ENCODE assay signal across 20 cellular contexts in genomic region chr11:43933226-43933607, GRCh38. TPM values are rescaled to one million over a fixed set of nuclear protein-coding genes. Genes with fewer than 3 reads are reported as not detected.
DNase-seq lines count a peak whose midpoint lies in the region; ATAC-seq, FAIRE-seq and TF ChIP-seq lines count a peak whose summit lies in the region.
"Had no signal": no experiment of that assay in that cellular context is flagged by ENCODE, and none has a peak within 500 bp of the region (broad histone marks: within the 10 kb centered on the region; RNA-seq: fewer than 3 reads in every experiment).

No MANE protein-coding gene starts in this region.

- no peak overlapping the region for H2BK20ac ChIP-seq in H1 (ENCODE audit: low read length)

- H3K14ac ChIP-seq in H1 (ENCODE audit: insufficient read length) = no peak overlapping the region

- peak overlapping the region; percentile 71 for H3K27ac Mint-ChIP-seq in neural crest cell (ENCODE audit: unreplicated experiment)
- no peak overlapping the region for H3K27ac Mint-ChIP-seq in activated T-helper 17 cell treated with anti-CD3 and anti-CD28 coated beads, Interleukin-2, amount 50 U/mL, for 72 hours
- H3K27ac Mint-ChIP-seq: CD8-positive, alpha-beta memory T cell had no signal

- no peak overlapping the region; the same call in 1 of the 2 replicates for H2BK15ac ChIP-seq in H1 (ENCODE audit: low read length)

- TF ChIP-seq CTCF in HEK293 (tag by site-specific recombination; IDR thresholded peaks at IDR 0.05) = no peak
- no peak for TF ChIP-seq CTCF in H1 (IDR thresholded peaks at IDR 0.05; ENCODE audit: control extremely low read depth in 1 of 3, insufficient read depth in 1 of 3, low read depth in 1 of 3, low read length in 3 of 3)
- no peak for TF ChIP-seq CTCF in neural crest cell (conservative IDR thresholded peaks at IDR 0.05)
- no peak for TF ChIP-seq CTCF in testis (IDR thresholded peaks at IDR 0.05)

- no peak overlapping the region for H3K56ac ChIP-seq in H1 (replicated peaks; ENCODE audit: insufficient read length, low read depth, low read length)

- H3K27me3 Mint-ChIP-seq in neural crest cell (ENCODE audit: low read depth) = peaks cover 7% of the 10 kb centered on the region
- H3K27me3 Mint-ChIP-seq in activated T-helper 17 cell treated with anti-CD3 and anti-CD28 coated beads, Interleukin-2, amount 50 U/mL, for 72 hours = peaks cover 5% of the 10 kb centered on the region

- no peak for TF ChIP-seq EP300 in H1 (IDR thresholded peaks at IDR 0.05; ENCODE audit: borderline replicate concordance in 1 of 2, low read depth in 2 of 2, low read length in 2 of 2)

- H3K9me3 Mint-ChIP-seq in neural crest cell = no peaks in the 10 kb centered on the region
- no peaks in the 10 kb centered on the region for H3K9me3 Mint-ChIP-seq in activated T-helper 17 cell treated with anti-CD3 and anti-CD28 coated beads, Interleukin-2, amount 50 U/mL, for 72 hours
- H3K9me3 Mint-ChIP-seq: CD8-positive, alpha-beta memory T cell had no signal

- H2BK12ac ChIP-seq in H1 (ENCODE audit: low read depth, low read length) = peak overlapping the region; percentile 39; the same call in 1 of the 2 replicates

- TF ChIP-seq RAD21 in H1 (IDR thresholded peaks at IDR 0.05 in 1 of 2, conservative IDR thresholded peaks at IDR 0.05 in 1 of 2; ENCODE audit: low read depth in 2 of 2, low read length in 2 of 2) = no peak

- TF ChIP-seq POLR2A in H1 (IDR thresholded peaks at IDR 0.05; ENCODE audit: control extremely low read depth in 1 of 2, low read depth in 2 of 2, low read length in 2 of 2) (no peak), testis (IDR thresholded peaks at IDR 0.05) (no peak)

- POLR2A ChIA-PET in HEK293 (lab: Yijun Ruan, JAX) (interaction anchor here (1.2 to 2.0 kb wide), 2 partner anchors 9 to 12 kb away, joined by 3 to 10 read pairs; partner anchors contain the start of gene C11orf96), H1 (lab: Charles Lee; ENCODE audit: partially characterized antibody) (interaction anchor here (0.6 to 1.8 kb wide), 3 partner anchors 9 to 23 kb away, joined by 5 to 10 read pairs (median 9); partner anchors contain the start of gene C11orf96)

- no peaks in the 10 kb centered on the region for H3K79me1 ChIP-seq in H1 (ENCODE audit: low read depth, low read length)

- no peak overlapping the region for H2AK5ac ChIP-seq in H1 (ENCODE audit: low read depth, low read length)

- no peak overlapping the region for H3K4ac ChIP-seq in H1 (replicated peaks; ENCODE audit: insufficient read length, low read depth, low read length)

- no peak overlapping the region for H3K18ac ChIP-seq in H1 (ENCODE audit: extremely low read depth, low read length)

- intact Hi-C loops in testis (cut with DNase I; ENCODE audit: low total_unique reads) = no loop called here

- H4K20me1 ChIP-seq in H1 (replicated peaks in 1 of 2; ENCODE audit: control insufficient read depth in 1 of 2, insufficient read depth in 2 of 2, low read length in 2 of 2) = no peaks in the 10 kb centered on the region

- no peak overlapping the region for H3K4me3 ChIP-seq in HEK293 (ENCODE audit: low read depth, low read length)
- no peak overlapping the region for H3K4me3 ChIP-seq in H1 (ENCODE audit: extremely low read depth in 1 of 4, insufficient read depth in 2 of 4, low read depth in 3 of 4, low read length in 4 of 4)
- H3K4me3 ChIP-seq in testis = no peak overlapping the region

- H4K5ac ChIP-seq in H1 (ENCODE audit: insufficient read length, low read depth, low read length) = no peak overlapping the region

- no peak overlapping the region for H3K23ac ChIP-seq in H1 (ENCODE audit: insufficient read length)

- no peak overlapping the region for H4K8ac ChIP-seq in H1 (ENCODE audit: extremely low read depth, insufficient read depth, low read length)

- H3K4me1 ChIP-seq in HEK293 (ENCODE audit: control insufficient read depth, insufficient read depth, low read length) (0 out of 2 replicates have a peak, but pooled peaks cover 2% of the 10 kb centered on the region), H1 (replicated peaks in 1 of 4; ENCODE audit: control insufficient read depth in 3 of 4, insufficient read depth in 4 of 4, low read length in 3 of 4) (peaks cover 0 to 11% (median 0%) of the 10 kb centered on the region in 4 experiments; a peak in 5 of 7 replicates), testis (peaks cover 54% of the 10 kb centered on the region)

- no peak overlapping the region for H2BK120ac ChIP-seq in H1 (replicated peaks; ENCODE audit: low read depth, low read length)

- peaks cover 0 to 6% (median 1%) of the 10 kb centered on the region in 4 experiments; a peak in 3 of 7 replicates for H3K27me3 ChIP-seq in H1 (replicated peaks in 1 of 4; ENCODE audit: control insufficient read depth in 3 of 4, extremely low read depth in 1 of 4, insufficient read depth in 3 of 4, low read length in 3 of 4)
- no peaks in the 10 kb centered on the region for H3K27me3 ChIP-seq in testis

- ATAC-seq in activated T-helper 17 cell treated with anti-CD3 and anti-CD28 coated beads, Interleukin-2, amount 50 U/mL, for 72 hours (replicated peaks) = no peak

- no peak overlapping the region for H2BK5ac ChIP-seq in H1 (ENCODE audit: low read depth, low read length)

- H4K91ac ChIP-seq in H1 (replicated peaks; ENCODE audit: insufficient read length, low read length) = no peak overlapping the region

- peaks cover 27% of the 10 kb centered on the region for H3K4me1 Mint-ChIP-seq in neural crest cell
- H3K4me1 Mint-ChIP-seq in activated T-helper 17 cell treated with anti-CD3 and anti-CD28 coated beads, Interleukin-2, amount 50 U/mL, for 72 hours = no peaks in the 10 kb centered on the region

- H3K4me2 ChIP-seq in H1 (ENCODE audit: insufficient read depth in 1 of 2, low read depth in 2 of 2, low read length in 2 of 2) = no peak overlapping the region

- H3K9ac ChIP-seq in H1 (replicated peaks in 1 of 4; ENCODE audit: extremely low read depth in 1 of 4, low read depth in 3 of 4, low read length in 3 of 4) = no peak overlapping the region

- H3K23me2 ChIP-seq in H1 (ENCODE audit: low read depth, low read length) = no peaks in the 10 kb centered on the region

- WGBS in H1 (ENCODE audit: extremely low coverage in 1 of 2, insufficient coverage in 1 of 2, insufficient read length in 1 of 2, insufficient replicate concordance in 2 of 2, low coverage in 1 of 2, low lambda C conversion rate in 2 of 2, missing lambda C conversion rate in 1 of 2), 2 experiments = 100% methylated on average over 1 of the region's 1 CpG; no CpG with 5 or more reads in 1 of the 2 experiments
- 0 to 24% methylated on average over 1 of the region's 1 CpG for WGBS in testis, 2 donors

- H3K4me3 Mint-ChIP-seq in neural crest cell = no peak overlapping the region
- H3K4me3 Mint-ChIP-seq in activated T-helper 17 cell treated with anti-CD3 and anti-CD28 coated beads, Interleukin-2, amount 50 U/mL, for 72 hours = no peak overlapping the region
- H3K4me3 Mint-ChIP-seq: CD8-positive, alpha-beta memory T cell had no signal

- no peaks in the 10 kb centered on the region for H3K36me3 Mint-ChIP-seq in neural crest cell (ENCODE audit: low read depth)
- H3K36me3 Mint-ChIP-seq in activated T-helper 17 cell treated with anti-CD3 and anti-CD28 coated beads, Interleukin-2, amount 50 U/mL, for 72 hours (ENCODE audit: low read depth) = no peaks in the 10 kb centered on the region
- H3K36me3 Mint-ChIP-seq: CD8-positive, alpha-beta memory T cell had no signal

- CTCF ChIA-PET in HEK293 (lab: Yijun Ruan, JAX) = interaction anchor here (1.1 to 1.7 kb wide), 3 partner anchors 9 to 43 kb away, joined by 3 to 4 read pairs (median 4); no protein-coding TSS in a partner anchor
- CTCF ChIA-PET in H1 (lab: Charles Lee; ENCODE audit: partially characterized antibody) = interaction anchor here (0.6 to 4.4 kb wide), 15 partner anchors 9 to 353 kb away, joined by 3 to 70 read pairs (median 5); partner anchors contain the start of gene C11orf96

- DNase-seq in H1 (ENCODE audit: low read depth in 1 of 2, low spot score in 2 of 2) (no peak), neural crest cell (ENCODE audit: low read depth, low spot score) (no peak), testis (no peak), NCI-H226 (no peak), NCI-H524 treated with DMSO at 0.1 percent for 48 hours (lab: John Stamatoyannopoulos, UW) (no peak)
- DNase-seq in activated CD4-positive, alpha-beta T cell treated with anti-CD3 and anti-CD28 coated beads for 1 hour = no peak
- DNase-seq: ACHN; AML-193; Calu3; CD8-positive, alpha-beta memory T cell; KBM-7; NCI-H1436 treated with DMSO at 0.1 percent for 48 hours; NCI-H1930; NCI-H2227 treated with DMSO at 0.1 percent for 48 hours; NCI-H510A treated with DMSO at 0.1 percent for 48 hours had no signal

- H3K27ac ChIP-seq in HEK293 (ENCODE audit: extremely low read depth, low read depth, low read length) = no peak overlapping the region
- H3K27ac ChIP-seq in H1 (ENCODE audit: low read depth, low read length) = no peak overlapping the region
- H3K27ac ChIP-seq in testis = peak overlapping the region; percentile 71 to 85
- H3K27ac ChIP-seq: C4-2B had no signal

- H2AFZ ChIP-seq in H1 (ENCODE audit: low read length) = no peak overlapping the region

- no peak for FAIRE-seq in H1 (lab: Jason Lieb, UNC)
- FAIRE-seq: G401.6, GM18507 had no signal

- H3K9me3 ChIP-seq in HEK293 (ENCODE audit: control insufficient read depth, insufficient read depth, low read depth, low read length) (no peaks in the 10 kb centered on the region), H1 (ENCODE audit: insufficient read depth in 2 of 2, low read depth in 1 of 2, low read length in 1 of 2) (no peaks in the 10 kb centered on the region), testis (no peaks in the 10 kb centered on the region)

- H3K36me3 ChIP-seq in HEK293 (ENCODE audit: control insufficient read depth in 2 of 2, insufficient read depth in 1 of 2, low read length in 2 of 2) = no peaks in the 10 kb centered on the region
- no peaks in the 10 kb centered on the region for H3K36me3 ChIP-seq in H1 (ENCODE audit: control insufficient read depth in 2 of 4, insufficient read depth in 4 of 4, low read length in 3 of 4)
- no peaks in the 10 kb centered on the region for H3K36me3 ChIP-seq in testis (ENCODE audit: low read depth, missing control alignments)

- H3K79me2 ChIP-seq in H1 (ENCODE audit: control insufficient read depth in 1 of 2, insufficient read depth in 2 of 2, low read length in 2 of 2) = no peaks in the 10 kb centered on the region

RNA-seq across cellular contexts. Expression of gene C11orf96, which starts 9.2 kb away (rescaled TPM):
- 0.67 and 0.97 TPM in 2 replicates for total RNA-seq in H1 (2021; fragmentation: NEBNext Ultra II Directional; extraction: Animal tissue kit (Norgen Biotek cat#: 25700))
- 0.91 and 2.0 TPM in 2 replicates for polyA plus RNA-seq in H1 (2011; rRNA removed)
- 1.5 TPM for polyA plus RNA-seq in H1 (2011; cell fraction: cytosol; rRNA removed)
- 1.4 TPM for polyA plus RNA-seq in H1 (2011; cell fraction: nucleus; rRNA removed)
- 0.51 to 0.98 TPM (median 0.72 TPM) in 4 replicates for polyA plus RNA-seq in H1 (2012, experiment 1 of 2)
- polyA plus RNA-seq in H1 (2012, experiment 2 of 2) = 0.28 TPM
- polyA plus RNA-seq in H1 (2013, experiment 1 of 2) = 0.36 TPM
- polyA plus RNA-seq in H1 (2013, experiment 2 of 2) = 0.42 TPM
- polyA minus RNA-seq in H1 (2011; rRNA and poly(A)+ RNA removed) = not detected in 2 replicates
- 1.2 TPM for polyA minus RNA-seq in H1 (2011; cell fraction: cytosol; rRNA and poly(A)+ RNA removed)
- 1.4 TPM for polyA minus RNA-seq in H1 (2011; cell fraction: nucleus; rRNA and poly(A)+ RNA removed)
- total RNA-seq in neural crest cell = 3.0 and 3.2 TPM in 2 replicates
- total RNA-seq in testis = 100 to 1,000 TPM; 207 TPM
- 67.4 TPM for polyA plus RNA-seq in testis (ENCODE audit: insufficient read depth, low read depth, low replicate concordance)
- under 1 TPM in 1 of 2 donors, not detected in 1; 0.26 TPM for total RNA-seq in activated T-helper 17 cell treated with anti-CD3 and anti-CD28 coated beads, Interleukin-2, amount 50 U/mL, for 72 hours
- polyA plus RNA-seq: CD8-positive, alpha-beta memory T cell had no signal

RNA-seq across cellular contexts. Expression of gene ALKBH3, which starts 52.6 kb away (rescaled TPM):
- total RNA-seq in H1 (2021; fragmentation: NEBNext Ultra II Directional; extraction: Animal tissue kit (Norgen Biotek cat#: 25700)) = 11.4 and 12.7 TPM in 2 replicates
- 6.2 and 10.5 TPM in 2 replicates for polyA plus RNA-seq in H1 (2011; rRNA removed)
- polyA plus RNA-seq in H1 (2011; cell fraction: cytosol; rRNA removed) = 9.3 TPM
- polyA plus RNA-seq in H1 (2011; cell fraction: nucleus; rRNA removed) = 4.7 TPM
- polyA plus RNA-seq in H1 (2012, experiment 1 of 2) = 11.4 to 12.6 TPM (median 12.1 TPM) in 4 replicates
- polyA plus RNA-seq in H1 (2012, experiment 2 of 2) = 5.5 TPM
- polyA plus RNA-seq in H1 (2013, experiment 1 of 2) = 9.4 TPM
- 10.6 TPM for polyA plus RNA-seq in H1 (2013, experiment 2 of 2)
- 5.5 and 11.1 TPM in 2 replicates for polyA minus RNA-seq in H1 (2011; rRNA and poly(A)+ RNA removed)
- 5.0 TPM for polyA minus RNA-seq in H1 (2011; cell fraction: cytosol; rRNA and poly(A)+ RNA removed)
- polyA minus RNA-seq in H1 (2011; cell fraction: nucleus; rRNA and poly(A)+ RNA removed) = 6.3 TPM
- 24.9 and 25.4 TPM in 2 replicates for total RNA-seq in neural crest cell
- total RNA-seq in testis = 10 to 100 TPM; 39.9 to 45.8 TPM
- 45.4 TPM for polyA plus RNA-seq in testis (ENCODE audit: insufficient read depth, low read depth, low replicate concordance)
- 10 to 100 TPM; 26.5 to 42.4 TPM for total RNA-seq in activated T-helper 17 cell treated with anti-CD3 and anti-CD28 coated beads, Interleukin-2, amount 50 U/mL, for 72 hours

Comparison
In these comparisons a context has a peak if more than half of its experiments do, and no peak if none do; other contexts are left out.
1. H3K27ac ChIP-seq: peak in testis (2 of 2); none in HEK293 (single experiment) and H1 (single experiment).
2. RNA of gene C11orf96, which starts 9.2 kb away (total RNA-seq): 207 TPM in testis; 3.0 to 3.2 TPM in neural crest cell, 0.67 to 0.97 TPM in H1 and 0.26 TPM in activated T-helper 17 cell treated with anti-CD3 and anti-CD28 coated beads, Interleukin-2, amount 50 U/mL, for 72 hours; every median in the first group is over 10 times any median in the second.